12 cellular contexts compared by ENCODE assay signal in genomic region chr17:2057130-2057713, GRCh38. TPM values are rescaled to one million over a fixed set of nuclear protein-coding genes. Genes with fewer than 3 reads are reported as not detected.
DNase-seq lines count a peak whose midpoint lies in the region; ATAC-seq and TF ChIP-seq lines count a peak whose summit lies in the region.
"Had no signal": no experiment of that assay in that cellular context is flagged by ENCODE, and none has a peak within 500 bp of the region (broad histone marks: within the 10 kb centered on the region; RNA-seq: fewer than 3 reads in every experiment).

No MANE protein-coding gene starts in this region.

- no peaks in the 10 kb centered on the region for H3K9me3 Mint-ChIP-seq in activated naive CD8-positive, alpha-beta T cell treated with anti-CD3 and anti-CD28 coated beads, Interleukin-2, amount 50 U/mL, for 24 hours
- H3K9me3 Mint-ChIP-seq: T-cell had no signal

- no peak for DNase-seq in GM06990 (ENCODE audit: extremely low read depth, insufficient read length)
- peak; percentile 18 for DNase-seq in activated naive CD8-positive, alpha-beta T cell treated with anti-CD3 and anti-CD28 coated beads, Interleukin-2, amount 50 U/mL, for 24 hours
- no peak for DNase-seq in right atrium auricular region (ENCODE audit: low spot score)
- no peak for DNase-seq in ureter (ENCODE audit: low spot score)
- DNase-seq in NCI-H2227 treated with DMSO at 0.1 percent for 48 hours (lab: John Stamatoyannopoulos, UW), result no peak
- DNase-seq in NCI-H146 treated with DMSO at 0.1 percent for 48 hours (lab: John Stamatoyannopoulos, UW; ENCODE audit: unreplicated experiment), result no peak
- DNase-seq: hypothalamus, NCI-H1105 treated with DMSO at 0.1 percent for 48 hours had no signal

- peaks cover 20% of the 10 kb centered on the region for H3K36me3 Mint-ChIP-seq in activated naive CD8-positive, alpha-beta T cell treated with anti-CD3 and anti-CD28 coated beads, Interleukin-2, amount 50 U/mL, for 24 hours (ENCODE audit: low read depth)

- H3K27ac ChIP-seq in right atrium auricular region, result peak overlapping the region; percentile 75 to 85
- peak overlapping the region in 6 of 21 experiments; percentile 29 to 94 (median 86) for H3K27ac ChIP-seq in skin epidermis

- H3K4me1 ChIP-seq in right atrium auricular region, result peaks cover 0 to 83% of the 10 kb centered on the region in 2 donors

- no peak for ATAC-seq in activated naive CD8-positive, alpha-beta T cell treated with anti-CD3 and anti-CD28 coated beads, Interleukin-2, amount 50 U/mL, for 24 hours
- ATAC-seq in GM21390 (IDR thresholded peaks at IDR 0.05; ENCODE audit: unreplicated experiment), result no peak

- H3K4me3 Mint-ChIP-seq in activated naive CD8-positive, alpha-beta T cell treated with anti-CD3 and anti-CD28 coated beads, Interleukin-2, amount 50 U/mL, for 24 hours, result no peak overlapping the region

- H3K36me3 ChIP-seq in GM06990 (ENCODE audit: control insufficient read depth, insufficient read depth, low read length) (peaks cover 23% of the 10 kb centered on the region), right atrium auricular region (peaks cover 15% of the 10 kb centered on the region)

- H3K27me3 ChIP-seq in GM06990 (replicated peaks; ENCODE audit: control insufficient read depth, insufficient read depth, low read length) (no peaks in the 10 kb centered on the region), right atrium auricular region (peaks cover 0 to 12% of the 10 kb centered on the region in 2 donors)

- H3K27me3 Mint-ChIP-seq in activated naive CD8-positive, alpha-beta T cell treated with anti-CD3 and anti-CD28 coated beads, Interleukin-2, amount 50 U/mL, for 24 hours, result peaks cover 23% of the 10 kb centered on the region

- no peaks in the 10 kb centered on the region for H3K9me3 ChIP-seq in right atrium auricular region

- H3K27ac Mint-ChIP-seq in activated naive CD8-positive, alpha-beta T cell treated with anti-CD3 and anti-CD28 coated beads, Interleukin-2, amount 50 U/mL, for 24 hours, result no peak overlapping the region

- no peak for TF ChIP-seq CTCF in GM06990 (IDR thresholded peaks at IDR 0.05; ENCODE audit: insufficient read depth, low read length, poor library complexity, severe bottlenecking)
- no peak for TF ChIP-seq CTCF in right atrium auricular region (IDR thresholded peaks at IDR 0.05)

- peaks cover 27% of the 10 kb centered on the region for H3K4me1 Mint-ChIP-seq in activated naive CD8-positive, alpha-beta T cell treated with anti-CD3 and anti-CD28 coated beads, Interleukin-2, amount 50 U/mL, for 24 hours

- H3K4me3 ChIP-seq in GM06990 (replicated peaks; ENCODE audit: low read depth, low read length) (peak overlapping the region; percentile 78), right atrium auricular region (peak overlapping the region; percentile 11 to 67), skin epidermis (peak overlapping the region in 5 of 7 experiments; percentile 47 to 67 (median 57))

RNA-seq across cellular contexts. Expression of gene HIC1, which starts 2.3 kb away (rescaled TPM):
- total RNA-seq in right atrium auricular region, result 10 to 100 TPM; 15.5 to 18.0 TPM
- total RNA-seq in ureter, result 14.9 TPM

RNA-seq across cellular contexts. Expression of gene OVCA2, which starts 15.4 kb away (rescaled TPM):
- total RNA-seq in right atrium auricular region (10 to 100 TPM; 29.6 to 31.7 TPM), ureter (39.5 TPM)

RNA-seq across cellular contexts. Expression of gene DPH1, which starts 27.3 kb away (rescaled TPM):
- total RNA-seq in right atrium auricular region (10 to 100 TPM; 17.2 to 21.6 TPM), ureter (68.8 TPM)

RNA-seq across cellular contexts. Expression of gene RTN4RL1, which starts 32.1 kb away (rescaled TPM):
- 1 to 10 TPM; 1.8 to 5.0 TPM for total RNA-seq in right atrium auricular region
- 6.7 TPM for total RNA-seq in ureter
- total RNA-seq: Daoy had no signal
